ENCODE assay signal across 31 cellular contexts in the genomic region with DNA sequence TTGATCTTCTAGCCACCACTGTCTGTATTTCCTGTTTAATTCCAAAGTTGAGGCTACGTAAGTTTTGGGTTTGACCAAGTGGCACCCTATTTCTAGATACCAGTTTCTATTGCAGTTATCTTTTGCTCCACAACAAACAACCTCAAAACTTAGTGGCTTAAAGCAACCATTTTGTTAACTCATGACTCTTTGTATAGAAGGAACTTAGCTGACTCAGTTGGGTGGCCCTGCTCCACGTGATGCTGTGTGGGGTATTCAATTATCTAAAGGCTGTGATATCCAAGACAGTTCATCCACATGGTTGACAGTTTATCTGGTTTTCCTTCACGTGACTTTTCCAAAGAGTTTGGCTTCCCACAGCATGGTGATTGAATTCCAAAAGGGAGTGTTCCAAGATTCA. TPM values are rescaled to one million over a fixed set of nuclear protein-coding genes. Genes with fewer than 3 reads are reported as not detected.
"Had no signal": no experiment of that assay in that cellular context is flagged by ENCODE, and none has a peak within 500 bp of the region (broad histone marks: within the 10 kb centered on the region; RNA-seq: fewer than 3 reads in every experiment).

No MANE protein-coding gene starts in this region.

- DNase-seq: Karpas-422, KBM-7, MM.1S, MV-4-11, NCI-H1092, NCI-H1105, NCI-H1417 treated with DMSO at 0.1 percent for 48 hours, NCI-H1436 treated with DMSO at 0.1 percent for 48 hours, NCI-H1694 treated with DMSO at 0.1 percent for 48 hours, NCI-H187 treated with DMSO at 0.1 percent for 48 hours, NCI-H2029, NCI-H2081, NCI-H2171, NCI-H226, NCI-H446 treated with DMSO at 0.1 percent for 48 hours, NCI-H510A, NCI-H524, NCI-H526, NCI-H69, NCI-H748 treated with DMSO at 0.1 percent for 48 hours, NCI-H82, PC-9, SHP77 had no signal

- FAIRE-seq: RCC 7860 had no signal

- H3K4me3 ChIP-seq: PC-9, SK-N-MC had no signal

RNA-seq across cellular contexts. Expression of gene PDC, which starts 34.8 kb away (rescaled TPM):
- total RNA-seq: LHCN-M2, MCF 10A, OCI-LY7, PC-9, Right ventricle myocardium inferior, RPMI7951, SK-MEL-5 had no signal
